Comparison of ENCODE assay signal across 33 cellular contexts in genomic region chr9:7854763-7855162, GRCh38. TPM values are rescaled to one million over a fixed set of nuclear protein-coding genes. Genes with fewer than 3 reads are reported as not detected.
DNase-seq lines count a peak whose midpoint lies in the region; ATAC-seq and TF ChIP-seq lines count a peak whose summit lies in the region.
"Had no signal": no experiment of that assay in that cellular context is flagged by ENCODE, and none has a peak within 500 bp of the region (broad histone marks: within the 10 kb centered on the region; RNA-seq: fewer than 3 reads in every experiment).

No MANE protein-coding gene starts in this region.

- H3K27me3 Mint-ChIP-seq in activated naive CD8-positive, alpha-beta T cell treated with anti-CD3 and anti-CD28 coated beads, Interleukin-2, amount 50 U/mL, for 24 hours, result no peaks in the 10 kb centered on the region
- no peaks in the 10 kb centered on the region for H3K27me3 Mint-ChIP-seq in activated naive CD8-positive, alpha-beta T cell treated with anti-CD3 and anti-CD28 coated beads for 36 hours
- no peaks in the 10 kb centered on the region for H3K27me3 Mint-ChIP-seq in WTC11 (ENCODE audit: low read depth)
- H3K27me3 Mint-ChIP-seq: B cell; CD4-positive, alpha-beta memory T cell; CD4-positive, alpha-beta T cell; CD4-positive, CD25-positive, alpha-beta regulatory T cell had no signal

- H3K18ac ChIP-seq in neuronal stem cell (ENCODE audit: low read length), result no peak overlapping the region

- H2AFZ ChIP-seq in neuronal stem cell (ENCODE audit: low read length), result no peak overlapping the region

- no peaks in the 10 kb centered on the region for H3K36me3 Mint-ChIP-seq in activated naive CD8-positive, alpha-beta T cell treated with anti-CD3 and anti-CD28 coated beads, Interleukin-2, amount 50 U/mL, for 24 hours (ENCODE audit: low read depth)
- no peaks in the 10 kb centered on the region for H3K36me3 Mint-ChIP-seq in activated naive CD8-positive, alpha-beta T cell treated with anti-CD3 and anti-CD28 coated beads for 36 hours
- H3K36me3 Mint-ChIP-seq in WTC11, result peaks cover 3% of the 10 kb centered on the region; the same call in 1 of the 2 replicates
- H3K36me3 Mint-ChIP-seq: CD14-positive monocyte; CD4-positive, alpha-beta memory T cell; CD4-positive, CD25-positive, alpha-beta regulatory T cell; CD8-positive, alpha-beta memory T cell; CD8-positive, alpha-beta T cell had no signal

- no peak overlapping the region for H2BK5ac ChIP-seq in neuronal stem cell (ENCODE audit: low read length)

- no CpG with 5 or more reads among the region's 4 CpGs for WGBS in neuronal stem cell (ENCODE audit: extremely low coverage in 2 of 2, insufficient read length in 2 of 2, insufficient replicate concordance in 1 of 2), 2 donors

- no peak overlapping the region for H3K23ac ChIP-seq in neuronal stem cell (ENCODE audit: low read depth, low read length, poor library complexity)

- no peak overlapping the region for H3K9ac ChIP-seq in neuronal stem cell (ENCODE audit: low read depth, low read length, poor library complexity)
- H3K9ac ChIP-seq: BLaER1; BLaER1 treated with 17β-estradiol and CSF1 and Interleukin-3, amounts not matched to agents 10 nM and 100 nM had no signal

- no peak for DNase-seq in activated naive CD8-positive, alpha-beta T cell treated with anti-CD3 and anti-CD28 coated beads, Interleukin-2, amount 50 U/mL, for 24 hours
- DNase-seq in activated naive CD8-positive, alpha-beta T cell treated with anti-CD3 and anti-CD28 coated beads for 36 hours, result no peak
- DNase-seq in left colon, result no peak
- no peak for DNase-seq in mucosa of descending colon
- no peak for DNase-seq in WTC11 (ENCODE audit: low spot score)
- no peak for DNase-seq in neuronal stem cell (ENCODE audit: low spot score)
- DNase-seq: 8988T; ACHN; AML-193; BE2C; C1 segment of cervical spinal cord; Caco-2; Calu3; CD4-positive, alpha-beta memory T cell; CD4-positive, alpha-beta T cell; CD4-positive, CD25-positive, alpha-beta regulatory T cell; CD8-positive, alpha-beta memory T cell; CD8-positive, alpha-beta T cell; COR-L47; DMS 273 treated with DMSO at 0.1 percent for 48 hours; DMS153; DMS53; DMS79; DMS79 treated with DMSO at 0.1 percent for 48 hours; DND-41; EL had no signal

- H3K27me3 ChIP-seq in neuronal stem cell (ENCODE audit: control insufficient read depth in 3 of 3, insufficient read depth in 3 of 3, low read depth in 1 of 3, low read length in 3 of 3), result no peaks in the 10 kb centered on the region
- H3K27me3 ChIP-seq: BE2C; BLaER1; BLaER1 treated with 17β-estradiol and CSF1 and Interleukin-3, amounts not matched to agents 10 nM and 100 nM had no signal

- no peak overlapping the region for H3K27ac Mint-ChIP-seq in activated naive CD8-positive, alpha-beta T cell treated with anti-CD3 and anti-CD28 coated beads, Interleukin-2, amount 50 U/mL, for 24 hours
- H3K27ac Mint-ChIP-seq in activated naive CD8-positive, alpha-beta T cell treated with anti-CD3 and anti-CD28 coated beads for 36 hours, result no peak overlapping the region
- H3K27ac Mint-ChIP-seq in WTC11, result no peak overlapping the region
- H3K27ac Mint-ChIP-seq: B cell; CD14-positive monocyte; CD4-positive, alpha-beta memory T cell; CD4-positive, alpha-beta T cell; CD4-positive, CD25-positive, alpha-beta regulatory T cell; CD8-positive, alpha-beta T cell had no signal

- no peak for TF ChIP-seq CTCF in mucosa of descending colon (IDR thresholded peaks at IDR 0.05)
- TF ChIP-seq CTCF in WTC11 (IDR thresholded peaks at IDR 0.05), result no peak

- H3K36me3 ChIP-seq in mucosa of descending colon (ENCODE audit: low read depth) (no peaks in the 10 kb centered on the region), neuronal stem cell (replicated peaks in 1 of 2; ENCODE audit: control insufficient read depth in 2 of 2, insufficient read depth in 2 of 2, low read length in 2 of 2) (no peaks in the 10 kb centered on the region)
- H3K36me3 ChIP-seq: BE2C; BLaER1; BLaER1 treated with 17β-estradiol and CSF1 and Interleukin-3, amounts not matched to agents 10 nM and 100 nM had no signal

- H4K91ac ChIP-seq in neuronal stem cell (ENCODE audit: low read depth, low read length, poor library complexity), result no peak overlapping the region

- H3K27ac ChIP-seq in neuronal stem cell (replicated peaks; ENCODE audit: low read length), result no peak overlapping the region
- H3K27ac ChIP-seq: 22Rv1; A549; BLaER1; BLaER1 treated with 17β-estradiol and CSF1 and Interleukin-3, amounts not matched to agents 10 nM and 100 nM; C4-2B had no signal

- H3K4ac ChIP-seq in neuronal stem cell (ENCODE audit: low read length), result no peak overlapping the region

- H3K4me3 ChIP-seq in mucosa of descending colon (no peak overlapping the region), neuronal stem cell (ENCODE audit: low read length in 2 of 2) (no peak overlapping the region)
- H3K4me3 ChIP-seq: A549; BLaER1; BLaER1 treated with 17β-estradiol and CSF1 and Interleukin-3, amounts not matched to agents 10 nM and 100 nM had no signal

- POLR2A ChIA-PET in WTC11 (lab: Charles Lee), result no interaction called here

- CTCF ChIA-PET in WTC11 (lab: Charles Lee), result no interaction called here

- H3K4me1 Mint-ChIP-seq in activated naive CD8-positive, alpha-beta T cell treated with anti-CD3 and anti-CD28 coated beads, Interleukin-2, amount 50 U/mL, for 24 hours, result no peaks in the 10 kb centered on the region
- no peaks in the 10 kb centered on the region for H3K4me1 Mint-ChIP-seq in activated naive CD8-positive, alpha-beta T cell treated with anti-CD3 and anti-CD28 coated beads for 36 hours
- peaks cover 12% of the 10 kb centered on the region for H3K4me1 Mint-ChIP-seq in WTC11
- H3K4me1 Mint-ChIP-seq: B cell; CD14-positive monocyte; CD4-positive, CD25-positive, alpha-beta regulatory T cell; CD8-positive, alpha-beta memory T cell had no signal

- H2BK120ac ChIP-seq in neuronal stem cell (ENCODE audit: low read depth, low read length), result no peak overlapping the region

- H3K4me1 ChIP-seq in mucosa of descending colon (ENCODE audit: low read depth) (no peaks in the 10 kb centered on the region), neuronal stem cell (ENCODE audit: control insufficient read depth in 2 of 2, insufficient read depth in 1 of 2, low read depth in 1 of 2, low read length in 2 of 2) (no peaks in the 10 kb centered on the region)
- H3K4me1 ChIP-seq: A549; BE2C; BLaER1; BLaER1 treated with 17β-estradiol and CSF1 and Interleukin-3, amounts not matched to agents 10 nM and 100 nM; Caco-2 had no signal

- no peak overlapping the region for H3K4me3 Mint-ChIP-seq in activated naive CD8-positive, alpha-beta T cell treated with anti-CD3 and anti-CD28 coated beads, Interleukin-2, amount 50 U/mL, for 24 hours
- no peak overlapping the region for H3K4me3 Mint-ChIP-seq in activated naive CD8-positive, alpha-beta T cell treated with anti-CD3 and anti-CD28 coated beads for 36 hours
- H3K4me3 Mint-ChIP-seq in WTC11, result no peak overlapping the region
- H3K4me3 Mint-ChIP-seq: B cell; CD14-positive monocyte; CD4-positive, alpha-beta memory T cell; CD4-positive, alpha-beta T cell; CD4-positive, CD25-positive, alpha-beta regulatory T cell; CD8-positive, alpha-beta memory T cell; CD8-positive, alpha-beta T cell had no signal

- no peaks in the 10 kb centered on the region for H3K9me3 ChIP-seq in mucosa of descending colon
- no peaks in the 10 kb centered on the region for H3K9me3 ChIP-seq in neuronal stem cell (replicated peaks in 1 of 2; ENCODE audit: control insufficient read depth in 2 of 2, insufficient read depth in 1 of 2, low read depth in 1 of 2, low read length in 2 of 2)
- H3K9me3 ChIP-seq: A549, BE2C, BLaER1, Caco-2 had no signal

- no peak overlapping the region for H3K14ac ChIP-seq in neuronal stem cell (ENCODE audit: low read length)

- H2BK15ac ChIP-seq in neuronal stem cell (ENCODE audit: low read length), result no peak overlapping the region

- H3K4me2 ChIP-seq in neuronal stem cell (ENCODE audit: insufficient read depth, low read length, poor library complexity, severe bottlenecking), result no peak overlapping the region
- H3K4me2 ChIP-seq: A549; BLaER1; BLaER1 treated with 17β-estradiol and CSF1 and Interleukin-3, amounts not matched to agents 10 nM and 100 nM had no signal

- H2BK12ac ChIP-seq in neuronal stem cell (ENCODE audit: low read length), result no peak overlapping the region

- intact Hi-C loops in left colon (cut with DNase I, micrococcal nuclease) (no loop called here), mucosa of descending colon (cut with DNase I, micrococcal nuclease) (no loop called here)

- no peaks in the 10 kb centered on the region for H3K79me1 ChIP-seq in neuronal stem cell (ENCODE audit: low read depth, low read length)

- H3K9me3 Mint-ChIP-seq in activated naive CD8-positive, alpha-beta T cell treated with anti-CD3 and anti-CD28 coated beads, Interleukin-2, amount 50 U/mL, for 24 hours, result no peaks in the 10 kb centered on the region
- H3K9me3 Mint-ChIP-seq in activated naive CD8-positive, alpha-beta T cell treated with anti-CD3 and anti-CD28 coated beads for 36 hours, result no peaks in the 10 kb centered on the region
- peaks cover 19% of the 10 kb centered on the region for H3K9me3 Mint-ChIP-seq in WTC11
- H3K9me3 Mint-ChIP-seq: CD4-positive, alpha-beta memory T cell; CD8-positive, alpha-beta memory T cell; CD8-positive, alpha-beta T cell had no signal

- H2AK5ac ChIP-seq in neuronal stem cell (ENCODE audit: low read depth, low read length), result no peak overlapping the region

- peak; percentile 33 for ATAC-seq in activated naive CD8-positive, alpha-beta T cell treated with anti-CD3 and anti-CD28 coated beads, Interleukin-2, amount 50 U/mL, for 24 hours
- ATAC-seq in left colon (peak; percentile 91), mucosa of descending colon (peak; percentile 80), WTC11 (no peak)
- ATAC-seq: A549; CD8-positive, alpha-beta T cell had no signal

- H4K8ac ChIP-seq in neuronal stem cell (ENCODE audit: low read depth, low read length), result no peak overlapping the region

TF ChIP-seq in WTC11, 78 proteins besides CTCF, POLR2A, EP300 and RAD21 (continues in another document):
- TF ChIP-seq ZSCAN18 (CRISPR knock-in tag; IDR thresholded peaks at IDR 0.05) (no peak), FOXP1 (CRISPR knock-in tag; IDR thresholded peaks at IDR 0.05; ENCODE audit: borderline replicate concordance) (no peak)

RNA-seq across cellular contexts. Expression of gene DMAC1, which starts 55.2 kb away (rescaled TPM):
- 10 to 100 TPM; 57.4 to 58.8 TPM for total RNA-seq in activated naive CD8-positive, alpha-beta T cell treated with anti-CD3 and anti-CD28 coated beads for 36 hours
- total RNA-seq in left colon, result 10 to 100 TPM; 58.7 to 69.7 TPM
- 10 to 100 TPM; 49.3 to 89.3 (median 73.8) TPM for total RNA-seq in mucosa of descending colon
- total RNA-seq in WTC11 (2021), result 71.2 to 83.7 TPM (median 77.2 TPM) in 3 replicates
- polyA plus RNA-seq in neuronal stem cell (2013, experiment 1 of 2), result 75.4 TPM
- polyA plus RNA-seq in neuronal stem cell (2013, experiment 2 of 2), result 80.9 TPM
